19 cellular contexts compared by ENCODE assay signal in genomic region chr4:81921757-81922159, GRCh38.
DNase-seq lines count a peak whose midpoint lies in the region; ATAC-seq and FAIRE-seq lines count a peak whose summit lies in the region.
"Had no signal": no experiment of that assay in that cellular context is flagged by ENCODE, and none has a peak within 500 bp of the region (broad histone marks: within the 10 kb centered on the region; RNA-seq: fewer than 3 reads in every experiment).

No MANE protein-coding gene starts in this region.

- 25% methylated on average over 4 of the region's 4 CpGs for WGBS in right cardiac atrium
- 67 to 68% (median 67%) methylated on average over 4 of the region's 4 CpGs for WGBS in small intestine, 3 donors

- no peaks in the 10 kb centered on the region for H4K20me1 ChIP-seq in BLaER1 treated with 17β-estradiol and CSF1 and Interleukin-3, amounts not matched to agents 10 nM and 100 nM

- H3K9ac ChIP-seq in BLaER1 treated with 17β-estradiol and CSF1 and Interleukin-3, amounts not matched to agents 10 nM and 100 nM = no peak overlapping the region

- peak overlapping the region in 6 of 11 experiments; percentile 9 to 19 (median 12); a peak in 6 of 22 replicates for H3K4me2 ChIP-seq in BLaER1 treated with 17β-estradiol and CSF1 and Interleukin-3, amounts not matched to agents 10 nM and 100 nM

- intact Hi-C loops in right cardiac atrium (cut with DNase I) = no loop called here

- peaks cover 0 to 32% (median 17%) of the 10 kb centered on the region in 10 experiments; a peak in 11 of 20 replicates for H3K4me1 ChIP-seq in BLaER1 treated with 17β-estradiol and CSF1 and Interleukin-3, amounts not matched to agents 10 nM and 100 nM
- peaks cover 6% of the 10 kb centered on the region for H3K4me1 ChIP-seq in right cardiac atrium (ENCODE audit: control insufficient read depth, insufficient read depth, low read length)
- no peaks in the 10 kb centered on the region for H3K4me1 ChIP-seq in small intestine (ENCODE audit: control insufficient read depth in 2 of 2, insufficient read depth in 1 of 2, low read depth in 1 of 2, low read length in 1 of 2)
- H3K4me1 ChIP-seq: foreskin keratinocyte had no signal

- H3K36me3 ChIP-seq in BLaER1 treated with 17β-estradiol and CSF1 and Interleukin-3, amounts not matched to agents 10 nM and 100 nM = no peaks in the 10 kb centered on the region
- no peaks in the 10 kb centered on the region for H3K36me3 ChIP-seq in small intestine (ENCODE audit: control insufficient read depth in 2 of 2, insufficient read depth in 2 of 2, low read length in 2 of 2)

- no peak overlapping the region for H3K27ac ChIP-seq in BLaER1 treated with 17β-estradiol and CSF1 and Interleukin-3, amounts not matched to agents 10 nM and 100 nM
- H3K27ac ChIP-seq in right cardiac atrium (ENCODE audit: low read length) (peak overlapping the region; percentile 90), small intestine (ENCODE audit: low read depth in 1 of 2, low read length in 1 of 2) (no peak overlapping the region)
- H3K27ac ChIP-seq: foreskin keratinocyte had no signal

- FAIRE-seq in small intestine (lab: Jason Lieb, UNC) = no peak
- FAIRE-seq: colon, endothelial cell of umbilical vein had no signal

- H3K4me3 ChIP-seq in BLaER1 treated with 17β-estradiol and CSF1 and Interleukin-3, amounts not matched to agents 10 nM and 100 nM = no peak overlapping the region
- H3K4me3 ChIP-seq in right cardiac atrium (ENCODE audit: low read length) (no peak overlapping the region), small intestine (ENCODE audit: low read depth in 1 of 2, low read length in 2 of 2) (no peak overlapping the region)

- no peaks in the 10 kb centered on the region for H3K27me3 ChIP-seq in BLaER1 treated with 17β-estradiol and CSF1 and Interleukin-3, amounts not matched to agents 10 nM and 100 nM
- H3K27me3 ChIP-seq in right cardiac atrium (ENCODE audit: control insufficient read depth, insufficient read depth) = no peaks in the 10 kb centered on the region
- H3K27me3 ChIP-seq in small intestine (ENCODE audit: control insufficient read depth in 2 of 2, insufficient read depth in 2 of 2, low read length in 2 of 2) = peaks cover 0 to 2% of the 10 kb centered on the region in 2 donors

- ATAC-seq in GM19438 (IDR thresholded peaks at IDR 0.05; ENCODE audit: low read depth, unreplicated experiment) (peak; percentile 49), right cardiac atrium (peak; percentile 91 to 97), HG03139 (IDR thresholded peaks at IDR 0.05; ENCODE audit: unreplicated experiment) (no peak)
- ATAC-seq: activated naive CD4-positive, alpha-beta T cell treated with anti-CD3 and anti-CD28 coated beads, Interleukin-2, amount 50 U/mL, for 72 hours; CD8-positive, alpha-beta T cell; foreskin keratinocyte; left colon; stimulated activated naive CD8-positive, alpha-beta T cell treated with anti-CD3 and anti-CD28 coated beads, Interleukin-15, Interleukin-2, amounts not matched to agents 100 U/mL and 50 U/mL, for 24 hours; T-helper 17 cell had no signal

- DNase-seq in NCI-H82 (lab: John Stamatoyannopoulos, UW) (peak; percentile 89), right cardiac atrium (peak; percentile 29 to 70 (median 56)), small intestine (no peak), DMS114 treated with DMSO at 0.1 percent for 48 hours (lab: John Stamatoyannopoulos, UW; ENCODE audit: unreplicated experiment) (no peak)
- DNase-seq in effector CD8-positive, alpha-beta T cell (lab: John Stamatoyannopoulos, UW) = no peak
- DNase-seq: activated CD4-positive, alpha-beta memory T cell treated with anti-CD3 and anti-CD28 coated beads, Interleukin-2, amount 10 ng/mL, durations not matched to agents 7 days and 5 days; activated T-cell treated with anti-CD3 and anti-CD28 coated beads, Interleukin-2, amount 50 U/mL, for 24 hours; CD8-positive, alpha-beta T cell; foreskin keratinocyte; left colon; NCI-H187 treated with DMSO at 0.1 percent for 48 hours; stimulated activated naive CD8-positive, alpha-beta T cell treated with anti-CD3 and anti-CD28 coated beads, Interleukin-15, Interleukin-2, amounts not matched to agents 100 U/mL and 50 U/mL, for 24 hours; T-helper 17 cell had no signal

- no peaks in the 10 kb centered on the region for H3K9me3 ChIP-seq in BLaER1 treated with 17β-estradiol and CSF1 and Interleukin-3, amounts not matched to agents 10 nM and 100 nM (replicated peaks in 1 of 11)
- H3K9me3 ChIP-seq in right cardiac atrium (ENCODE audit: control insufficient read depth, low read length) (no peaks in the 10 kb centered on the region), small intestine (ENCODE audit: control insufficient read depth, low read depth) (no peaks in the 10 kb centered on the region)

Comparison
In these comparisons a context has a peak if more than half of its experiments do, and no peak if none do; other contexts are left out.
1. DNase-seq: peak in NCI-H82 (single experiment) and right cardiac atrium (3 of 3); none in small intestine (single experiment), effector CD8-positive, alpha-beta T cell (single experiment) and DMS114 treated with DMSO at 0.1 percent for 48 hours (single experiment).